ENCODE assay signal across 9 cellular contexts in the genomic region with DNA sequence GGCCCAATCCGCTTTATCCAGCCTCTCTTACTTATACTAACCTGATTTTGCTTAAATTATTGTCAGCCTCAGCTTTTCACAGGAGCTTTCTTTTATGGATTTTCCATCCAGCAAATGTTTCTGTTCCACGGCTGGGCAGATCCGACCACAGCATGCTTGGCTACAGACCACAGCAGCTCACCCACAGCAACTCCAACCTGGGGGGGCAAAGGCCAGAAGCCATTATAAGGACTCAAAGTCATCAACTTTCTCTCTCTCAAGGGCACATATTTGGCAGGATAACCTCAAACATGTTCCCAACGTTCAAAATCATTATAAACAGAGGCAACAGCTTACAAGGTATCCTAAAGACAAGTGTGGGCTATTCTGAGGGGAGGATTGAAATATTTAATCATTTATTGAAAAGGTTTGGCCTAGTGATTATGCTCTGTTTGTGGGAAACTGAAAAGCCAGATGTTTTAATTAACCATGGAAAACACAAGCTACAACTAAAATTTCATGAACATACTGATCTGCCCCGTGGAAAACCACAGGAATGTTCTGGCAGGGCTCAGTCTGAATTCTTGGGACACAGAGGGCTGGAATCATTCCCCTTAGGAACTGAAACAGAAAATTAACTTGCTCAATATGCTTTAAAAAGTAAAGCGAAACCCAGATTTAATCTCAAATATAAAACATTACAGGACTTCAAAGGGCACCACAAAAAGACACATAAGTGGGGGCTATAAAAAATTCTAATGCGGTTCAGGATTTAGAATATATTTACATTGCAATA.
DNase-seq lines count a peak whose midpoint lies in the region; ATAC-seq and TF ChIP-seq lines count a peak whose summit lies in the region.
"Had no signal": no experiment of that assay in that cellular context is flagged by ENCODE, and none has a peak within 500 bp of the region (broad histone marks: within the 10 kb centered on the region; RNA-seq: fewer than 3 reads in every experiment).

No MANE protein-coding gene starts in this region.

- peak overlapping the region; percentile 90 for H3K27ac ChIP-seq in caudate nucleus (ENCODE audit: low read depth, low read length)
- peak overlapping the region; percentile 78 for H3K27ac ChIP-seq in suprapubic skin

- H3K9me3 ChIP-seq in suprapubic skin: no peaks in the 10 kb centered on the region

- peak; percentile 76 for ATAC-seq in left lobe of liver
- no peak for ATAC-seq in HG03045 (IDR thresholded peaks at IDR 0.05; ENCODE audit: unreplicated experiment)
- no peak for ATAC-seq in GM21576 (IDR thresholded peaks at IDR 0.05; ENCODE audit: unreplicated experiment)

- TF ChIP-seq EP300 in suprapubic skin (IDR thresholded peaks at IDR 0.05): no peak

- no peak for TF ChIP-seq POLR2A in suprapubic skin (IDR thresholded peaks at IDR 0.05)

- H3K36me3 ChIP-seq in suprapubic skin: no peaks in the 10 kb centered on the region

- 24% methylated on average over 7 of the region's 7 CpGs for WGBS in suprapubic skin

- DNase-seq in HS-27A (ENCODE audit: low read depth) (peak; percentile 92), caudate nucleus (lab: John Stamatoyannopoulos, UW) (no peak), left lobe of liver (ENCODE audit: low spot score) (peak; percentile 82), suprapubic skin (ENCODE audit: low spot score in 2 of 2) (peak in 1 of 2 donors; percentile 79), NCI-H1417 treated with DMSO at 0.1 percent for 48 hours (lab: John Stamatoyannopoulos, UW) (no peak), 8988T (no peak)
- DNase-seq: activated CD4-positive, alpha-beta memory T cell treated with anti-CD3 and anti-CD28 coated beads for 36 hours had no signal

- H3K27me3 ChIP-seq in suprapubic skin: no peaks in the 10 kb centered on the region

- H3K4me1 ChIP-seq in suprapubic skin: peaks cover 59% of the 10 kb centered on the region

- H3K4me3 ChIP-seq in suprapubic skin: peak overlapping the region; percentile 11

- no peak for TF ChIP-seq CTCF in suprapubic skin (IDR thresholded peaks at IDR 0.05)

Comparison
In these comparisons a context has a peak if more than half of its experiments do, and no peak if none do; other contexts are left out.
1. DNase-seq: peak in HS-27A (single experiment) and left lobe of liver (single experiment); none in caudate nucleus (0 of 61), NCI-H1417 treated with DMSO at 0.1 percent for 48 hours (single experiment) and 8988T (single experiment).